32 cellular contexts compared by ENCODE assay signal in genomic region chr1:16031551-16031950, GRCh38. TPM values are rescaled to one million over a fixed set of nuclear protein-coding genes. Genes with fewer than 3 reads are reported as not detected.
"Had no signal": no experiment of that assay in that cellular context is flagged by ENCODE, and none has a peak within 500 bp of the region (broad histone marks: within the 10 kb centered on the region; RNA-seq: fewer than 3 reads in every experiment).

No MANE protein-coding gene starts in this region.

- H3K4me3 ChIP-seq: PC-9 had no signal

- FAIRE-seq: RCC 7860 had no signal

- ATAC-seq: activated naive CD8-positive, alpha-beta T cell treated with anti-CD3 and anti-CD28 coated beads, Interleukin-2, amount 50 U/mL, for 24 hours had no signal

- DNase-seq: activated B cell treated with CpG ODN at 0.5 μM for 24 hours; activated CD4-positive, alpha-beta memory T cell treated with anti-CD3 and anti-CD28 coated beads for 36 hours; activated CD4-positive, alpha-beta T cell treated with anti-CD3 and anti-CD28 coated beads for 4 hours; activated CD4-positive, alpha-beta T cell treated with anti-CD3 and anti-CD28 coated beads, Interleukin-2, amount 50 U/mL, for 1 hour; activated CD4-positive, CD25-positive, alpha-beta regulatory T cell treated with anti-CD3 and anti-CD28 coated beads, Interleukin-2, amount 50 U/mL, for 72 hours; activated CD8-positive, alpha-beta memory T cell treated with anti-CD3 and anti-CD28 coated beads, Interleukin-2, amount 50 U/mL, for 4 hours; activated effector memory CD4-positive, alpha-beta T cell treated with Interleukin-2 at 50 U/mL for 16 hours; activated naive CD4-positive, alpha-beta T cell treated with anti-CD3 and anti-CD28 coated beads, Interleukin-2, amount 10 ng/mL, durations not matched to agents 7 days and 5 days; activated naive CD8-positive, alpha-beta T cell treated with anti-CD3 and anti-CD28 coated beads, Interleukin-2, amount 50 U/mL, for 24 hours; activated T-cell treated with anti-CD3 and anti-CD28 coated beads, Interleukin-2, amount 50 U/mL, for 48 hours; anterior cingulate cortex; NCI-H1092 treated with DMSO at 0.1 percent for 48 hours; NCI-H1417; NCI-H146; NCI-H187; NCI-H2029 treated with DMSO at 0.1 percent for 48 hours; NCI-H2107; NCI-H2171; NCI-H510A; NCI-H526; NCI-H748 treated with DMSO at 0.1 percent for 48 hours; NK-92 treated with Interleukin-12 subunit alpha and Interleukin-12 subunit beta, amount 100 ng/mL, for 24 hours; PC-9; Right ventricle myocardium superior; SW 1271; T-helper 1 cell; T-helper 2 cell; T-helper 9 cell had no signal

RNA-seq across cellular contexts. Expression of gene CLCNKA, which starts 9.7 kb away (rescaled TPM):
- total RNA-seq: activated CD4-positive, alpha-beta memory T cell treated with anti-CD3 and anti-CD28 coated beads for 36 hours; OCI-LY7 had no signal

RNA-seq across cellular contexts. Expression of gene CLCNKB, which starts 12.0 kb away (rescaled TPM):
- total RNA-seq: activated B cell treated with CpG ODN at 0.5 μM for 24 hours; activated CD4-positive, alpha-beta memory T cell treated with anti-CD3 and anti-CD28 coated beads for 36 hours; OCI-LY7 had no signal

RNA-seq across cellular contexts. Expression of gene HSPB7, which starts 13.7 kb away (rescaled TPM):
- total RNA-seq: activated B cell treated with CpG ODN at 0.5 μM for 24 hours; activated CD4-positive, alpha-beta memory T cell treated with anti-CD3 and anti-CD28 coated beads for 36 hours; OCI-LY7; PC-9 had no signal

RNA-seq across cellular contexts. Expression of gene SRARP, which starts 27.5 kb away (rescaled TPM):
- total RNA-seq: activated B cell treated with CpG ODN at 0.5 μM for 24 hours; activated CD4-positive, alpha-beta memory T cell treated with anti-CD3 and anti-CD28 coated beads for 36 hours; chondrocyte; M059J; OCI-LY7; PC-9 had no signal

RNA-seq across cellular contexts. Expression of gene FAM131C, which starts 41.9 kb away (rescaled TPM):
- total RNA-seq: activated B cell treated with CpG ODN at 0.5 μM for 24 hours, OCI-LY7 had no signal
